In genomic region chr10:63465293-63466167, GRCh38 we compare ENCODE assay signal across 8 cellular contexts. TPM values are rescaled to one million over a fixed set of nuclear protein-coding genes. Genes with fewer than 3 reads are reported as not detected.
DNase-seq lines count a peak whose midpoint lies in the region; TF ChIP-seq lines count a peak whose summit lies in the region.

Gene JMJD1C, minus strand, starts transcription at chr10:63465977. Its CDS starts 315 bp downstream, at chr10:63465662.

- H2BK5ac ChIP-seq in H9 (ENCODE audit: insufficient read length, low read length) = no peak within 1 kb of the TSS

- H3K9ac ChIP-seq in H9 (ENCODE audit: extremely low read depth, insufficient read length, low read length) (peak within 1 kb of the TSS; percentile 92), MM.1S (ENCODE audit: low read length) (peak within 1 kb of the TSS; percentile 67)

- H2BK12ac ChIP-seq in H9 (ENCODE audit: insufficient read length, low read depth, low read length) = peak within 1 kb of the TSS; percentile 8

- peak within 1 kb of the TSS; percentile 85 for H3K18ac ChIP-seq in H9 (ENCODE audit: insufficient read length, low read depth, low read length)

- peaks cover 4% of the 10 kb centered on the region for H3K23me2 ChIP-seq in H9 (ENCODE audit: insufficient read length, low read depth, low read length, poor library complexity, severe bottlenecking)

- no peaks in the 10 kb centered on the region for H3K9me3 ChIP-seq in H9 (ENCODE audit: control insufficient read depth, low read depth, low read length)
- no peaks in the 10 kb centered on the region for H3K9me3 ChIP-seq in MM.1S (replicated peaks; ENCODE audit: insufficient read depth, low read length)
- no peaks in the 10 kb centered on the region for H3K9me3 ChIP-seq in right atrium auricular region

- no peak within 1 kb of the TSS for H2BK20ac ChIP-seq in H9 (ENCODE audit: low read depth, low read length, poor library complexity, severe bottlenecking)

- H3K79me2 ChIP-seq in H9 (ENCODE audit: insufficient read depth, low read length) (peaks cover 5% of the 10 kb centered on the region; the same call in 1 of the 2 replicates), MM.1S (ENCODE audit: low read length) (peaks cover 76% of the 10 kb centered on the region)

- peak; percentile 27; the same call in 1 of the 3 replicates for TF ChIP-seq CTCF in H9 (conservative IDR thresholded peaks at IDR 0.05)
- no peak; the same call in 1 of the 2 replicates for TF ChIP-seq CTCF in MM.1S (IDR thresholded peaks at IDR 0.05; ENCODE audit: low read length)
- no peak for TF ChIP-seq CTCF in right atrium auricular region (IDR thresholded peaks at IDR 0.05)

- no peaks in the 10 kb centered on the region for H3K4me1 ChIP-seq in H9 (ENCODE audit: insufficient read depth, low read length)
- no peaks in the 10 kb centered on the region for H3K4me1 ChIP-seq in MM.1S (ENCODE audit: low read length)
- peaks cover 0 to 22% of the 10 kb centered on the region in 2 donors for H3K4me1 ChIP-seq in right atrium auricular region

- peaks cover 26 to 31% of the 10 kb centered on the region in 2 experiments for H3K4me1 Mint-ChIP-seq in H9

- H3K9me3 Mint-ChIP-seq in H9 = peaks cover 5 to 8% of the 10 kb centered on the region in 2 experiments; a peak in 3 of 5 replicates

- H3K27me3 Mint-ChIP-seq in H9 (ENCODE audit: low read depth) = no peaks in the 10 kb centered on the region; the same call in 1 of the 2 replicates

- H3T11ph ChIP-seq in H9 (ENCODE audit: low read length) = no peak within 1 kb of the TSS

- peak within 1 kb of the TSS; percentile 97 for H3K14ac ChIP-seq in H9 (ENCODE audit: insufficient read depth, low read length)

- WGBS in H9 (ENCODE audit: extremely low coverage, insufficient read length, low lambda C conversion rate) = no CpG with 5 or more reads among the region's 104 CpGs

- no peak within 1 kb of the TSS for H2AFZ ChIP-seq in H9 (ENCODE audit: low read length)
- H2AFZ ChIP-seq in MM.1S (ENCODE audit: low read length) = peak within 1 kb of the TSS; percentile 77

- H4K20me1 ChIP-seq in H9 (ENCODE audit: control insufficient read depth, insufficient read depth, insufficient read length) (peaks cover 3% of the 10 kb centered on the region), MM.1S (ENCODE audit: insufficient read depth, low read length) (no peaks in the 10 kb centered on the region)

- no peaks in the 10 kb centered on the region for H3K79me1 ChIP-seq in H9 (ENCODE audit: insufficient read depth, low read depth, low read length, poor library complexity, severe bottlenecking)

- peak within 1 kb of the TSS; percentile 59 for H3K4me2 ChIP-seq in H9 (ENCODE audit: insufficient read depth, insufficient read length, low read length)
- H3K4me2 ChIP-seq in MM.1S (ENCODE audit: low read depth, low read length) = peak within 1 kb of the TSS; percentile 81

- H3F3A ChIP-seq in MM.1S (ENCODE audit: insufficient read depth, low read length) = peaks cover 10% of the 10 kb centered on the region

- peaks cover 0 to 7% (median 0%) of the 10 kb centered on the region in 3 experiments; a peak in 5 of 7 replicates for H3K36me3 Mint-ChIP-seq in H9 (ENCODE audit: insufficient read depth in 1 of 3, low read depth in 3 of 3)

- no peak within 1 kb of the TSS for H3K23ac ChIP-seq in H9 (ENCODE audit: insufficient read length, low read depth, low read length)

- H2BK120ac ChIP-seq in H9 (ENCODE audit: low read depth, low read length, poor library complexity, severe bottlenecking) = no peak within 1 kb of the TSS

- no peak within 1 kb of the TSS for H2AK5ac ChIP-seq in H9 (ENCODE audit: insufficient read length, low read length)

- no peak within 1 kb of the TSS for H3K56ac ChIP-seq in H9 (ENCODE audit: insufficient read length, low read depth, low read length)

- H2BK15ac ChIP-seq in H9 (ENCODE audit: low read depth, low read length) = no peak within 1 kb of the TSS

- no peak within 1 kb of the TSS for H4K91ac ChIP-seq in H9 (ENCODE audit: insufficient read length, low read depth, low read length)

- H3K27ac Mint-ChIP-seq in H9 = peak within 1 kb of the TSS; percentile 98 to 99 (median 98)

- no peaks in the 10 kb centered on the region for H3K27me3 ChIP-seq in H9 (ENCODE audit: insufficient read depth, low read length)
- H3K27me3 ChIP-seq in MM.1S (replicated peaks; ENCODE audit: insufficient read depth, low read length) = no peaks in the 10 kb centered on the region
- no peaks in the 10 kb centered on the region for H3K27me3 ChIP-seq in right atrium auricular region

- peak; percentile 67 for TF ChIP-seq POLR2A in GM10847 (IDR thresholded peaks at IDR 0.05; ENCODE audit: extremely low read depth, insufficient read length)

- H3K4ac ChIP-seq in H9 (ENCODE audit: low read depth, low read length) = no peak within 1 kb of the TSS

- H3K4me3 ChIP-seq in MM.1S (ENCODE audit: low read length) (peak within 1 kb of the TSS; percentile 90), right atrium auricular region (peak within 1 kb of the TSS; percentile 83 to 89)

- peak; percentile 89 for DNase-seq in H9
- DNase-seq in MM.1S = peak; percentile 65
- peak; percentile 26 to 75 (median 41) for DNase-seq in T-helper 2 cell
- DNase-seq in right atrium auricular region (ENCODE audit: low spot score) = peak; percentile 71
- peak; percentile 50 for DNase-seq in pulmonary artery endothelial cell (ENCODE audit: low read depth, low spot score)
- no peak for DNase-seq in AML-193 (lab: John Stamatoyannopoulos, UW)

- no peak within 1 kb of the TSS for H4K5ac ChIP-seq in H9 (ENCODE audit: insufficient read length, low read depth, low read length)

- H4K8ac ChIP-seq in H9 (replicated peaks; ENCODE audit: insufficient read length, low read depth, low read length) = no peak within 1 kb of the TSS

- no peaks in the 10 kb centered on the region for H3K9me2 ChIP-seq in MM.1S (replicated peaks; ENCODE audit: insufficient read depth, low read length)

- H3K4me3 Mint-ChIP-seq in H9 = peak within 1 kb of the TSS; percentile 96 to 98

- H3K36me3 ChIP-seq in MM.1S (replicated peaks; ENCODE audit: insufficient read depth, low read length) (no peaks in the 10 kb centered on the region), right atrium auricular region (no peaks in the 10 kb centered on the region)

- H3K27ac ChIP-seq in H9 (ENCODE audit: insufficient read length, low read depth, low read length) (no peak within 1 kb of the TSS), MM.1S (ENCODE audit: low read length) (peak within 1 kb of the TSS; percentile 31; the same call in 1 of the 2 replicates), angular gyrus (ENCODE audit: low read depth, low read length) (peak within 1 kb of the TSS; percentile 79), right atrium auricular region (peak within 1 kb of the TSS; percentile 96)

RNA-seq across cellular contexts. Expression of gene JMJD1C, which starts in this region (rescaled TPM):
- total RNA-seq in H9 (2021) = 195 and 200 TPM in 2 replicates
- 10 to 100 TPM; 45.5 to 57.6 TPM for total RNA-seq in right atrium auricular region
- 118 and 122 TPM in 2 replicates for total RNA-seq in pulmonary artery endothelial cell

Comparison
In these comparisons a context has a peak if more than half of its experiments do, and no peak if none do; other contexts are left out.
1. DNase-seq: peak in H9 (single experiment), MM.1S (single experiment), T-helper 2 cell (5 of 5), right atrium auricular region (single experiment) and pulmonary artery endothelial cell (single experiment); none in AML-193 (0 of 2).